In the genomic region with DNA sequence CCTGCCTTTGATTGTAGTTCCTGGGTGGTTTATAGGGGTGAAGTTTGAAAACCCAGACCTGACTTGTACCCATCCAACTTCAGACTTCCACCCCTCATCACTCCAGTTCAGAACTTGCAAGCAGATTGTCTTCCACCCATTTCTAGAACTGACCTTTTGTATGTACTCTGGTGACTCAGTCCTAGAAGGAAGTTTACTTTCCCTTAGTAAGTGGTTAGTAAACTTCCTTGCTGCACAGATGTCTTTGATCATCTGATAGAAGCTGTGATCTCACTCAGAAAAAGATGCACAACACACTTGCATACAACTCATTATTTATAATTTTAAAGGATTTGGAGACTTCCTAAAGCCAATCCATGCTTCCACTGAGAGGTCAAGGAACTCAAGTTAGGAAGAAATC, we compare ENCODE assay signal across 12 cellular contexts.
DNase-seq lines count a peak whose midpoint lies in the region; ATAC-seq, FAIRE-seq and TF ChIP-seq lines count a peak whose summit lies in the region.
"Had no signal": no experiment of that assay in that cellular context is flagged by ENCODE, and none has a peak within 500 bp of the region (broad histone marks: within the 10 kb centered on the region; RNA-seq: fewer than 3 reads in every experiment).

No MANE protein-coding gene starts in this region.

- intact Hi-C loops in vagina (cut with DNase I) = no loop called here

- peak overlapping the region; percentile 71 for H3K4me3 Mint-ChIP-seq in HFFc6

- H3K9me3 Mint-ChIP-seq in HFFc6 = no peaks in the 10 kb centered on the region

- no peaks in the 10 kb centered on the region for H3K36me3 ChIP-seq in vagina
- H3K36me3 ChIP-seq: right atrium auricular region had no signal

- no peak for TF ChIP-seq POLR2A in A549 (IDR thresholded peaks at IDR 0.05; ENCODE audit: low read length)
- TF ChIP-seq POLR2A in vagina (IDR thresholded peaks at IDR 0.05) = no peak

- H3K36me3 Mint-ChIP-seq in HFFc6 (ENCODE audit: low read depth) = no peaks in the 10 kb centered on the region

- ATAC-seq in A549 = peak; percentile 96 to 97
- ATAC-seq in left lobe of liver = no peak
- ATAC-seq in HG02623 (IDR thresholded peaks at IDR 0.05; ENCODE audit: unreplicated experiment) = no peak

- H3K27ac Mint-ChIP-seq in HFFc6 = peak overlapping the region; percentile 91

- no peaks in the 10 kb centered on the region for H3K27me3 ChIP-seq in vagina
- H3K27me3 ChIP-seq: right atrium auricular region had no signal

- H3K4me1 ChIP-seq in A549 (peaks cover 23% of the 10 kb centered on the region), vagina (peaks cover 5% of the 10 kb centered on the region)
- H3K4me1 ChIP-seq: right atrium auricular region had no signal

- TF ChIP-seq RAD21 in A549 (conservative IDR thresholded peaks at IDR 0.05 in 1 of 2, IDR thresholded peaks at IDR 0.05 in 1 of 2) = peak in 1 of 2 experiments; percentile 15; a peak in 1 of 5 replicates

- POLR2A ChIA-PET in A549 (lab: Yijun Ruan, JAX) = no interaction called here

- peaks cover 7% of the 10 kb centered on the region; the same call in 1 of the 2 replicates for H3K27me3 Mint-ChIP-seq in HFFc6 (ENCODE audit: insufficient read depth)

- H3K4me2 ChIP-seq in A549 = peak overlapping the region; percentile 71

- H3K9me3 ChIP-seq in A549 (no peaks in the 10 kb centered on the region), vagina (no peaks in the 10 kb centered on the region)
- H3K9me3 ChIP-seq: right atrium auricular region had no signal

- peak; percentile 55 to 63; a peak in 3 of 5 replicates for TF ChIP-seq EP300 in A549 (IDR thresholded peaks at IDR 0.05)

- CTCF ChIA-PET in A549 (lab: Yijun Ruan, JAX) = interaction anchor here (1.5 kb wide), 1 partner anchor 16 kb away, joined by 4 read pairs; no protein-coding TSS in a partner anchor

- H3K27ac ChIP-seq in A549 = peak overlapping the region; percentile 73 to 80
- no peak overlapping the region for H3K27ac ChIP-seq in vagina
- H3K27ac ChIP-seq: right atrium auricular region had no signal

- peak; percentile 16 to 84 for DNase-seq in A549 (ENCODE audit: low read depth in 1 of 2, low spot score in 1 of 2)
- DNase-seq in HFFc6 = peak; percentile 78
- DNase-seq in RPMI7951 (ENCODE audit: low read depth) = peak; percentile 93
- peak; percentile 85 to 89 for DNase-seq in foreskin fibroblast
- DNase-seq in left lobe of liver (ENCODE audit: low spot score) = no peak
- no peak for DNase-seq in vagina (ENCODE audit: extremely low spot score in 2 of 2)
- DNase-seq in NCI-H446 (lab: John Stamatoyannopoulos, UW) = no peak
- DNase-seq: ACHN; effector memory CD4-positive, alpha-beta T cell; NCI-H774 had no signal

- no peak for TF ChIP-seq CTCF in A549 (IDR thresholded peaks at IDR 0.05)
- TF ChIP-seq CTCF in HFFc6 (IDR thresholded peaks at IDR 0.05) = no peak
- no peak for TF ChIP-seq CTCF in foreskin fibroblast (IDR thresholded peaks at IDR 0.05; ENCODE audit: low read depth, low read length)
- TF ChIP-seq CTCF in vagina (IDR thresholded peaks at IDR 0.05) = no peak

- H3K4me3 ChIP-seq in A549 = no peak overlapping the region; the same call in 2 of the 3 replicates
- no peak overlapping the region for H3K4me3 ChIP-seq in foreskin fibroblast (ENCODE audit: low read depth in 1 of 2, low read length in 2 of 2)
- H3K4me3 ChIP-seq in vagina = no peak overlapping the region
- H3K4me3 ChIP-seq: right atrium auricular region had no signal

- H3K4me1 Mint-ChIP-seq in HFFc6 (ENCODE audit: low read depth) = peaks cover 22% of the 10 kb centered on the region

- peak; percentile 97 for FAIRE-seq in A549 (lab: Jason Lieb, UNC)

TF ChIP-seq in A549, 52 proteins besides CTCF, POLR2A, EP300 and RAD21 (continues in another document):
- TF ChIP-seq SMC3 (IDR thresholded peaks at IDR 0.05) = no peak
- TF ChIP-seq HOXB13 (CRISPR knock-in tag; IDR thresholded peaks at IDR 0.05; ENCODE audit: low read depth) = no peak
- TF ChIP-seq, protein P1, sequence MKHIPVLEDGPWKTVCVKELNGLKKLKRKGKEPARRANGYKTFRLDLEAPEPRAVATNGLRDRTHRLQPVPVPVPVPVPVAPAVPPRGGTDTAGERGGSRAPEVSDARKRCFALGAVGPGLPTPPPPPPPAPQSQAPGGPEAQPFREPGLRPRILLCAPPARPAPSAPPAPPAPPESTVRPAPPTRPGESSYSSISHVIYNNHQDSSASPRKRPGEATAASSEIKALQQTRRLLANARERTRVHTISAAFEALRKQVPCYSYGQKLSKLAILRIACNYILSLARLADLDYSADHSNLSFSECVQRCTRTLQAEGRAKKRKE (CRISPR knock-in tag; IDR thresholded peaks at IDR 0.05; ENCODE audit: low read depth) = peak; percentile 23; the same call in 1 of the 2 replicates
- no peak for TF ChIP-seq MYC (IDR thresholded peaks at IDR 0.05; ENCODE audit: borderline replicate concordance, low read length)
- TF ChIP-seq, protein P2, sequence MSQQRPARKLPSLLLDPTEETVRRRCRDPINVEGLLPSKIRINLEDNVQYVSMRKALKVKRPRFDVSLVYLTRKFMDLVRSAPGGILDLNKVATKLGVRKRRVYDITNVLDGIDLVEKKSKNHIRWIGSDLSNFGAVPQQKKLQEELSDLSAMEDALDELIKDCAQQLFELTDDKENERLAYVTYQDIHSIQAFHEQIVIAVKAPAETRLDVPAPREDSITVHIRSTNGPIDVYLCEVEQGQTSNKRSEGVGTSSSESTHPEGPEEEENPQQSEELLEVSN (IDR thresholded peaks at IDR 0.05; ENCODE audit: borderline replicate concordance, low read depth) = no peak
- TF ChIP-seq FOSB (CRISPR knock-in tag; IDR thresholded peaks at IDR 0.05) = 0 out of 2 replicates have a peak, but pooled peaks have one; percentile 31
- TF ChIP-seq HOXA7 (CRISPR knock-in tag; IDR thresholded peaks at IDR 0.05) = no peak
- TF ChIP-seq FOSL2 (IDR thresholded peaks at IDR 0.05) = peak; percentile 84
- TF ChIP-seq FOSL2 (CRISPR knock-in tag; IDR thresholded peaks at IDR 0.05) = peak; percentile 87
- TF ChIP-seq HOXB5 (CRISPR knock-in tag; IDR thresholded peaks at IDR 0.05) = no peak
- TF ChIP-seq, protein P3, sequence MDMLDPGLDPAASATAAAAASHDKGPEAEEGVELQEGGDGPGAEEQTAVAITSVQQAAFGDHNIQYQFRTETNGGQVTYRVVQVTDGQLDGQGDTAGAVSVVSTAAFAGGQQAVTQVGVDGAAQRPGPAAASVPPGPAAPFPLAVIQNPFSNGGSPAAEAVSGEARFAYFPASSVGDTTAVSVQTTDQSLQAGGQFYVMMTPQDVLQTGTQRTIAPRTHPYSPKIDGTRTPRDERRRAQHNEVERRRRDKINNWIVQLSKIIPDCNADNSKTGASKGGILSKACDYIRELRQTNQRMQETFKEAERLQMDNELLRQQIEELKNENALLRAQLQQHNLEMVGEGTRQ (IDR thresholded peaks at IDR 0.05) = no peak
- 0 out of 2 replicates have a peak, but pooled peaks have one; percentile 25 for TF ChIP-seq FOXS1 (CRISPR knock-in tag; IDR thresholded peaks at IDR 0.05)
- no peak for TF ChIP-seq ZFP36 (IDR thresholded peaks at IDR 0.05; ENCODE audit: borderline replicate concordance, partially characterized antibody)
- TF ChIP-seq KDM1A (IDR thresholded peaks at IDR 0.05; ENCODE audit: low read depth) = no peak
- TF ChIP-seq EHF (CRISPR knock-in tag; IDR thresholded peaks at IDR 0.05) = 0 out of 2 replicates have a peak, but pooled peaks have one; percentile 55
- TF ChIP-seq PHF8 (IDR thresholded peaks at IDR 0.05; ENCODE audit: borderline replicate concordance, low read depth) = no peak
- TF ChIP-seq CEBPB (IDR thresholded peaks at IDR 0.05) = 0 out of 4 replicates have a peak, but pooled peaks of 1 of the 2 experiments have one; percentile 38
- peak; percentile 69 to 79; a peak in 4 of 5 replicates for TF ChIP-seq JUN (IDR thresholded peaks at IDR 0.05)
- TF ChIP-seq, protein P4, sequence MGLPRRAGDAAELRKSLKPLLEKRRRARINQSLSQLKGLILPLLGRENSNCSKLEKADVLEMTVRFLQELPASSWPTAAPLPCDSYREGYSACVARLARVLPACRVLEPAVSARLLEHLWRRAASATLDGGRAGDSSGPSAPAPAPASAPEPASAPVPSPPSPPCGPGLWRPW (IDR thresholded peaks at IDR 0.05) = no peak
- no peak for TF ChIP-seq ZNF302 (CRISPR knock-in tag; IDR thresholded peaks at IDR 0.05)
- TF ChIP-seq HEYL (CRISPR knock-in tag; IDR thresholded peaks at IDR 0.05) = no peak
- TF ChIP-seq TP53 (CRISPR knock-in tag; IDR thresholded peaks at IDR 0.05) = no peak
- no peak for TF ChIP-seq MAFK (IDR thresholded peaks at IDR 0.05; ENCODE audit: partially characterized antibody)
- TF ChIP-seq, protein P5, sequence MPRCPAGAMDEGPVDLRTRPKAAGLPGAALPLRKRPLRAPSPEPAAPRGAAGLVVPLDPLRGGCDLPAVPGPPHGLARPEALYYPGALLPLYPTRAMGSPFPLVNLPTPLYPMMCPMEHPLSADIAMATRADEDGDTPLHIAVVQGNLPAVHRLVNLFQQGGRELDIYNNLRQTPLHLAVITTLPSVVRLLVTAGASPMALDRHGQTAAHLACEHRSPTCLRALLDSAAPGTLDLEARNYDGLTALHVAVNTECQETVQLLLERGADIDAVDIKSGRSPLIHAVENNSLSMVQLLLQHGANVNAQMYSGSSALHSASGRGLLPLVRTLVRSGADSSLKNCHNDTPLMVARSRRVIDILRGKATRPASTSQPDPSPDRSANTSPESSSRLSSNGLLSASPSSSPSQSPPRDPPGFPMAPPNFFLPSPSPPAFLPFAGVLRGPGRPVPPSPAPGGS (IDR thresholded peaks at IDR 0.05) = 0 out of 3 replicates have a peak, but pooled peaks have one; percentile 36
- no peak for TF ChIP-seq HDAC2 (IDR thresholded peaks at IDR 0.05)
- no peak for TF ChIP-seq KDM5A (IDR thresholded peaks at IDR 0.05)
- no peak for TF ChIP-seq RARB (CRISPR knock-in tag; IDR thresholded peaks at IDR 0.05)
- no peak for TF ChIP-seq EHMT2 (IDR thresholded peaks at IDR 0.05; ENCODE audit: low read depth)
- no peak; the same call in 1 of the 2 replicates for TF ChIP-seq ESRRA (IDR thresholded peaks at IDR 0.05; ENCODE audit: borderline replicate concordance, low read length)
- no peak for TF ChIP-seq CHD4 (IDR thresholded peaks at IDR 0.05; ENCODE audit: borderline replicate concordance)
- peak; percentile 84 for TF ChIP-seq JUNB (IDR thresholded peaks at IDR 0.05)
- TF ChIP-seq NPAS2 (CRISPR knock-in tag; IDR thresholded peaks at IDR 0.05; ENCODE audit: borderline replicate concordance) = no peak

Comparison
In these comparisons a context has a peak if more than half of its experiments do, and no peak if none do; other contexts are left out.
1. ATAC-seq: peak in A549 (2 of 2); none in left lobe of liver (single experiment) and HG02623 (single experiment).
2. DNase-seq: peak in A549 (2 of 2), HFFc6 (single experiment), RPMI7951 (single experiment) and foreskin fibroblast (2 of 2); none in left lobe of liver (single experiment), vagina (0 of 2) and NCI-H446 (0 of 2).